ENCODE assay signal across 8 cellular contexts in genomic region chrX:65034292-65034640, GRCh38. TPM values are rescaled to one million over a fixed set of nuclear protein-coding genes. Genes with fewer than 3 reads are reported as not detected.
A peak's percentile ranks its signal among the peaks of the same experiment; 100 is the strongest.
DNase-seq lines count a peak whose midpoint lies in the region; ATAC-seq and TF ChIP-seq lines count a peak whose summit lies in the region.

No MANE protein-coding gene starts in this region.

- in situ Hi-C loops in KBM-7 (cut with MboI; ENCODE audit: low pct_unique_long_range_greater_than_20kb, low sequenced_read_pairs), result no loop called here

- H3K4me1 ChIP-seq in BE2C (peaks cover 3% of the 10 kb centered on the region; the same call in 1 of the 2 replicates), endocrine pancreas (ENCODE audit: control insufficient read depth, insufficient read depth, low read length) (peaks cover 6% of the 10 kb centered on the region)

- H3K9me3 Mint-ChIP-seq in IgD-negative memory B cell (peaks cover 0 to 1% (median 0%) of the 10 kb centered on the region in 3 donors), neural crest cell (no peaks in the 10 kb centered on the region)

- H3K4me3 Mint-ChIP-seq in IgD-negative memory B cell, result peak overlapping the region; percentile 92 to 97 (median 94)
- peak overlapping the region; percentile 90 for H3K4me3 Mint-ChIP-seq in neural crest cell

- no peak for DNase-seq in BE2C
- DNase-seq in neural crest cell (ENCODE audit: low read depth, low spot score), result no peak
- no peak for DNase-seq in NOMO-1 treated with DMSO at 0.1 percent for 48 hours (lab: John Stamatoyannopoulos, UW; ENCODE audit: unreplicated experiment)
- DNase-seq in NK-92 (lab: John Stamatoyannopoulos, UW; ENCODE audit: unreplicated experiment), result no peak
- no peak for DNase-seq in KBM-7

- no peaks in the 10 kb centered on the region for H3K27me3 ChIP-seq in BE2C
- H3K27me3 ChIP-seq in endocrine pancreas (ENCODE audit: control insufficient read depth, insufficient read depth, low read length), result no peaks in the 10 kb centered on the region

- TF ChIP-seq CTCF in BE2C (IDR thresholded peaks at IDR 0.05; ENCODE audit: low read depth, low read length) (no peak), neural crest cell (conservative IDR thresholded peaks at IDR 0.05) (no peak)

- H3K4me3 ChIP-seq in BE2C (ENCODE audit: low read depth, low read length) (peak overlapping the region; percentile 66), endocrine pancreas (ENCODE audit: control insufficient read depth, insufficient read depth, low read length) (peak overlapping the region; percentile 67)

- no peaks in the 10 kb centered on the region for H3K36me3 Mint-ChIP-seq in IgD-negative memory B cell
- peaks cover 4% of the 10 kb centered on the region for H3K36me3 Mint-ChIP-seq in neural crest cell (ENCODE audit: low read depth)

- H3K36me3 ChIP-seq in BE2C (no peaks in the 10 kb centered on the region), endocrine pancreas (ENCODE audit: control insufficient read depth, insufficient read depth, low read length) (no peaks in the 10 kb centered on the region)

- H3K27ac Mint-ChIP-seq in IgD-negative memory B cell, result peak overlapping the region; percentile 95 to 99 (median 99)
- peak overlapping the region; percentile 88 for H3K27ac Mint-ChIP-seq in neural crest cell (ENCODE audit: unreplicated experiment)

- H3K27me3 Mint-ChIP-seq in IgD-negative memory B cell (no peaks in the 10 kb centered on the region), neural crest cell (ENCODE audit: low read depth) (no peaks in the 10 kb centered on the region)

- H3K9me3 ChIP-seq in BE2C, result no peaks in the 10 kb centered on the region
- H3K9me3 ChIP-seq in endocrine pancreas (ENCODE audit: control insufficient read depth, low read length), result no peaks in the 10 kb centered on the region

- H3K4me1 Mint-ChIP-seq in IgD-negative memory B cell (peaks cover 3 to 12% (median 4%) of the 10 kb centered on the region in 3 donors), neural crest cell (peaks cover 11% of the 10 kb centered on the region)

- H3K9ac ChIP-seq in endocrine pancreas (ENCODE audit: control insufficient read depth, insufficient read depth, low read length), result peak overlapping the region; percentile 51

- no peak for ATAC-seq in HG02870 (IDR thresholded peaks at IDR 0.05; ENCODE audit: unreplicated experiment)

RNA-seq across cellular contexts. Expression of gene ZC3H12B, which starts 0.4 kb away (rescaled TPM):
- 0.71 TPM for polyA plus RNA-seq in BE2C (2012; ENCODE audit: insufficient read depth, insufficient read length, low read depth)
- 0.80 TPM for polyA plus RNA-seq in IgD-negative memory B cell
- total RNA-seq in neural crest cell, result 4.8 and 5.4 TPM in 2 replicates

RNA-seq across cellular contexts. Expression of gene ZC4H2, which starts 58.0 kb away (rescaled TPM):
- polyA plus RNA-seq in BE2C (2012; ENCODE audit: insufficient read depth, insufficient read length, low read depth), result 10.0 TPM
- 11.8 TPM for polyA plus RNA-seq in IgD-negative memory B cell
- 41.7 and 42.3 TPM in 2 replicates for total RNA-seq in neural crest cell
